In the genomic region with DNA sequence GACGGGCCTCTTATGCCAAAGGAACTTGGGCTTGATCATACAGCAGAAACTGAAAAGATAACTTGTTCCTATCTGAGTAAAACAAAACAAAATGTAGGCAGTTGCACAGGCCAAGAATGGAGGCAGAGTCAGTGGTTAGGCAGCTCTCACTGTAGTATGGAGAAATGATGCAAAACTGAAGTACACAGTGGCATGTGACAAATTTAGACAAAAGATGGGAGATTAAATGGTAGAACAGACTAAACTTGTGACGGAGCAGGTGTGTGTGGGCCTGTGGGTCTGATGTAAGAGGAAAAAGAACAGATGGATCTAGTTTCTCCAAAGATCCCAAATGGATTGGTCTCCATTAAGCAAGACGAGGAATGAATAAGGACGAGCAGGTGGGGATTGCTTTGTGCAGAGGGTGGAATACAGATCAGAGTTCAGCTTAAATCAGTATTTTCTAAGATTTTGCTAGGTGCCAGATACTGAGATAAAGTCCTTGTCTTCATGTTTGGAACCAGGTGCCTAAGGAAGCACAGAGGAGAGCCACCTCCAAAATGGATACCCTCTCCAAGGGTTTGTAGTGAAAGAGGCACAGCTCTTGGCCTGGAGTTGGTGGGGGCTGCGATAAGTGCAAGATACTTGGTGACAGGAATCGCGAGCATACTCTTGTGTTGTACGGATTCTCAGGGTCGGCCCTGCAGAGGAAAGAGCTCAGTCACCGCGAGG, we compare ENCODE assay signal across 1 cellular context.
TF ChIP-seq lines count a peak whose summit lies in the region.

No MANE protein-coding gene starts in this region.

TF ChIP-seq in GM12878, 131 proteins besides CTCF, POLR2A, EP300 and RAD21 (continued from another document):
- TF ChIP-seq ELK1 (IDR thresholded peaks at IDR 0.05; ENCODE audit: low read depth, low read length): no peak
- TF ChIP-seq SMAD5 (IDR thresholded peaks at IDR 0.05; ENCODE audit: low read depth): peak; percentile 40
- TF ChIP-seq YBX1 (IDR thresholded peaks at IDR 0.05): no peak
TF ChIP-seq in GM12878: peak in this region for 9.
